Comparison of ENCODE assay signal across 13 cellular contexts in the genomic region with DNA sequence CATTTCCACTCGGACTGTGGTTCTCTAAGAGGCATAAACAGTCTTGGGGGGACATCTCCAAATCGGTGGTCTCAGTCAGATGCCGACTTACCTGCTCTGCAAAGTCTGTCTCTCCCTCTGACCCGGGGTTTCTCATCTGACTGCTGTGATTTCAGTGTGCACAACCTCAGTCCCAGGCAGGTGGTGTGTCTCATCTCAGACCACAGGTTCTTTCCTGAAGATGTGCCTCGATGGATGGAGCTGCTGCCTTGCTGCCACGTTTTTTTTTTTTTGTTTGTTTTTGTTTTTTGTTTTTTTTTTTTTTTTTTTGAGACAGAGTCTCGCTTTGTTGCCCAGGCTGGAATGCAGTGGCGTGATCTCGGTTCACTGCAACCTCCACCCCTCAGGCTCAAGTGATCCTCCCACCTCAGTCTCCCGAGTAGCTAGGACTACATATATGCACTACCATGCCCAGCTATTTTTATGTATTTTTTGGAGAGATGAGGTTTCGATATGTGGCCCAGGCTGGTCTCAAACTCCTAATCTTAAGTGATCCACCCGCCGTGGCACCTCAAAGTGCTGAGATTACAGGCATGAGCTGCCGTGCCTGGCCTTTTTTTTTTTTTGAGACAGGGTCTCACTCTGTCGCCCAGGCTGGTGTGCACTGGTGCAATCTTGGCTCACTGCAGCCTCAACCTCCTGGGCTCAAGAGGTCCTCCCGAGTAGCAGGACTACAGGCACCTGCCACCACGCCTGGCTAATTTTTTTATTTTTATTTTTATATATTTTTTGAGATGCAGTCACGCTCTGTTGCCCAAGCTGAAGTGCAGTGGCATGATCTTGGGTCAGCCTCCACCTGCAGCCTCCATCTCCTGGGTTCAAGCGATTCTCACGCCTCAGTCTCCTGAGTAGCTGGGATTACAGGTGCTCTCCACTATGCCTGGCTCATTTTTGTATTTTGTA. TPM values are rescaled to one million over a fixed set of nuclear protein-coding genes. Genes with fewer than 3 reads are reported as not detected.
DNase-seq lines count a peak whose midpoint lies in the region; ATAC-seq and TF ChIP-seq lines count a peak whose summit lies in the region.
"Had no signal": no experiment of that assay in that cellular context is flagged by ENCODE, and none has a peak within 500 bp of the region (broad histone marks: within the 10 kb centered on the region; RNA-seq: fewer than 3 reads in every experiment).

No MANE protein-coding gene starts in this region.

- H3K27me3 Mint-ChIP-seq in osteocyte (ENCODE audit: unreplicated experiment): no peaks in the 10 kb centered on the region

- peak overlapping the region; percentile 0 for H2AFZ ChIP-seq in parathyroid adenoma

- H4K20me1 ChIP-seq in BLaER1 treated with 17β-estradiol and CSF1 and Interleukin-3, amounts not matched to agents 10 nM and 100 nM: 0 out of 22 replicates have a peak, but pooled peaks cover 0 to 4% (median 0%) of the 10 kb centered on the region in 11 experiments

- no peaks in the 10 kb centered on the region for H3K27me3 ChIP-seq in BLaER1 treated with 17β-estradiol and CSF1 and Interleukin-3, amounts not matched to agents 10 nM and 100 nM
- H3K27me3 ChIP-seq in parathyroid adenoma (ENCODE audit: control insufficient read depth, insufficient read depth, low read length): no peaks in the 10 kb centered on the region

- no peak overlapping the region for H3K9ac ChIP-seq in BLaER1 treated with 17β-estradiol and CSF1 and Interleukin-3, amounts not matched to agents 10 nM and 100 nM
- H3K9ac ChIP-seq in parathyroid adenoma: no peak overlapping the region
- H3K9ac ChIP-seq: KMS-11 had no signal

- TF ChIP-seq CTCF in parathyroid adenoma (IDR thresholded peaks at IDR 0.05): no peak
- no peak for TF ChIP-seq CTCF in osteocyte (IDR thresholded peaks at IDR 0.05)

- H3K9me3 Mint-ChIP-seq in osteocyte (ENCODE audit: unreplicated experiment): no peaks in the 10 kb centered on the region

- H3K36me3 ChIP-seq in BLaER1 treated with 17β-estradiol and CSF1 and Interleukin-3, amounts not matched to agents 10 nM and 100 nM: no peaks in the 10 kb centered on the region
- H3K36me3 ChIP-seq in parathyroid adenoma (ENCODE audit: control insufficient read depth, insufficient read depth, low read length): no peaks in the 10 kb centered on the region

- no peak overlapping the region for H3K27ac ChIP-seq in BLaER1 treated with 17β-estradiol and CSF1 and Interleukin-3, amounts not matched to agents 10 nM and 100 nM
- H3K27ac ChIP-seq in parathyroid adenoma: peak overlapping the region; percentile 87
- H3K27ac ChIP-seq: KMS-11 had no signal

- H3K4me3 ChIP-seq in BLaER1 treated with 17β-estradiol and CSF1 and Interleukin-3, amounts not matched to agents 10 nM and 100 nM: no peak overlapping the region
- H3K4me3 ChIP-seq in parathyroid adenoma (ENCODE audit: low read depth, low read length): peak overlapping the region; percentile 13

- H3K4me1 Mint-ChIP-seq in osteocyte (ENCODE audit: unreplicated experiment): peaks cover 8% of the 10 kb centered on the region

- H3K4me2 ChIP-seq in BLaER1 treated with 17β-estradiol and CSF1 and Interleukin-3, amounts not matched to agents 10 nM and 100 nM: peak overlapping the region in 6 of 11 experiments; percentile 6 to 78 (median 49); a peak in 6 of 22 replicates
- peak overlapping the region; percentile 40 for H3K4me2 ChIP-seq in parathyroid adenoma (ENCODE audit: low read length)
- H3K4me2 ChIP-seq: KMS-11 had no signal

- no peaks in the 10 kb centered on the region for H3K9me3 ChIP-seq in BLaER1 treated with 17β-estradiol and CSF1 and Interleukin-3, amounts not matched to agents 10 nM and 100 nM (replicated peaks in 1 of 11)
- H3K9me3 ChIP-seq in parathyroid adenoma (ENCODE audit: control insufficient read depth, low read length): no peaks in the 10 kb centered on the region

- peak; percentile 58 for ATAC-seq in esophagus mucosa
- ATAC-seq in GM18861 (IDR thresholded peaks at IDR 0.05; ENCODE audit: unreplicated experiment): no peak
- ATAC-seq in GM18873 (IDR thresholded peaks at IDR 0.05; ENCODE audit: low FRiP score, unreplicated experiment): no peak

- no peak overlapping the region for H3K27ac Mint-ChIP-seq in osteocyte (ENCODE audit: unreplicated experiment)

- H3K4me3 Mint-ChIP-seq in osteocyte (ENCODE audit: unreplicated experiment): no peak overlapping the region

- no peak for TF ChIP-seq RAD21 in Ishikawa (IDR thresholded peaks at IDR 0.05; ENCODE audit: low read depth)

- no peak for TF ChIP-seq EP300 in Ishikawa (IDR thresholded peaks at IDR 0.05; ENCODE audit: borderline replicate concordance)

- no peaks in the 10 kb centered on the region for H3K79me2 ChIP-seq in parathyroid adenoma

- no peaks in the 10 kb centered on the region for H3K36me3 Mint-ChIP-seq in osteocyte (ENCODE audit: unreplicated experiment)

- DNase-seq in GM03348 (ENCODE audit: low spot score) (no peak), osteocyte (ENCODE audit: extremely low spot score, unreplicated experiment) (no peak)
- DNase-seq: C1 segment of cervical spinal cord, NCI-H1417 treated with DMSO at 0.1 percent for 48 hours, NCI-H187 treated with DMSO at 0.1 percent for 48 hours, NCI-H524 had no signal

- H3K4me1 ChIP-seq in BLaER1 treated with 17β-estradiol and CSF1 and Interleukin-3, amounts not matched to agents 10 nM and 100 nM: peaks cover 7 to 48% (median 32%) of the 10 kb centered on the region in 10 experiments
- H3K4me1 ChIP-seq in parathyroid adenoma: peaks cover 16% of the 10 kb centered on the region

TF ChIP-seq in Ishikawa, 13 proteins besides CTCF, POLR2A, EP300 and RAD21:
- no peak for TF ChIP-seq CEBPB (IDR thresholded peaks at IDR 0.05)
- TF ChIP-seq TEAD4 (IDR thresholded peaks at IDR 0.05): 0 out of 2 replicates have a peak, but pooled peaks have one; percentile 19
- TF ChIP-seq YY1 (IDR thresholded peaks at IDR 0.05; ENCODE audit: low read depth): no peak

RNA-seq across cellular contexts. Expression of a gene that starts 15.4 kb away (rescaled TPM):
- total RNA-seq in esophagus mucosa: 3.9 TPM
- total RNA-seq in osteocyte: 4.1 and 4.6 TPM in 2 replicates

RNA-seq across cellular contexts. Expression of a gene that starts 27.2 kb away (rescaled TPM):
- 14.9 TPM for total RNA-seq in esophagus mucosa
- 14.6 and 14.7 TPM in 2 replicates for total RNA-seq in osteocyte

RNA-seq across cellular contexts. Expression of a gene that starts 29.7 kb away (rescaled TPM):
- total RNA-seq in esophagus mucosa (99.2 TPM), osteocyte (251 and 267 TPM in 2 replicates)
